9 cellular contexts compared by ENCODE assay signal in genomic region chr5:110371725-110372041, GRCh38.
DNase-seq lines count a peak whose midpoint lies in the region; ATAC-seq lines count a peak whose summit lies in the region.
"Had no signal": no experiment of that assay in that cellular context is flagged by ENCODE, and none has a peak within 500 bp of the region (broad histone marks: within the 10 kb centered on the region; RNA-seq: fewer than 3 reads in every experiment).

No MANE protein-coding gene starts in this region.

- peak overlapping the region in 1 of 2 donors; percentile 62 for H3K4me3 Mint-ChIP-seq in stimulated activated naive B cell treated with anti-CD40 and anti-IgM and Interleukin-4, amounts not matched to agents 10 μg/mL and 1 μg/mL and 100 μg/mL, for 72 hours
- no peak overlapping the region for H3K4me3 Mint-ChIP-seq in activated CD4-positive, alpha-beta T cell treated with anti-CD3 and anti-CD28 coated beads, Interleukin-2, amount 10 ng/mL, durations not matched to agents 24 days and 14 days

- H3K36me3 Mint-ChIP-seq in stimulated activated naive B cell treated with anti-CD40 and anti-IgM and Interleukin-4, amounts not matched to agents 10 μg/mL and 1 μg/mL and 100 μg/mL, for 72 hours: no peaks in the 10 kb centered on the region
- no peaks in the 10 kb centered on the region for H3K36me3 Mint-ChIP-seq in activated CD4-positive, alpha-beta T cell treated with anti-CD3 and anti-CD28 coated beads, Interleukin-2, amount 10 ng/mL, durations not matched to agents 24 days and 14 days (ENCODE audit: low read depth)

- intact Hi-C loops in activated CD4-positive, alpha-beta T cell treated with anti-CD3 and anti-CD28 coated beads, Interleukin-2, amount 10 ng/mL, durations not matched to agents 24 days and 14 days (cut with micrococcal nuclease): no loop called here

- peak; percentile 74 for DNase-seq in KBM-7
- peak; percentile 21 for DNase-seq in stimulated activated naive B cell treated with anti-CD40 and anti-IgM and Interleukin-4, amounts not matched to agents 10 μg/mL and 1 μg/mL and 100 μg/mL, for 72 hours
- no peak for DNase-seq in activated CD4-positive, alpha-beta T cell treated with anti-CD3 and anti-CD28 coated beads, Interleukin-2, amount 10 ng/mL, durations not matched to agents 24 days and 14 days
- DNase-seq in dermis blood vessel endothelial cell: no peak
- no peak for DNase-seq in NCI-H2196 treated with DMSO at 0.1 percent for 48 hours (lab: John Stamatoyannopoulos, UW; ENCODE audit: unreplicated experiment)
- DNase-seq: NCI-H510A, pancreas had no signal

- H3K9me3 Mint-ChIP-seq in stimulated activated naive B cell treated with anti-CD40 and anti-IgM and Interleukin-4, amounts not matched to agents 10 μg/mL and 1 μg/mL and 100 μg/mL, for 72 hours: no peaks in the 10 kb centered on the region
- H3K9me3 Mint-ChIP-seq in activated CD4-positive, alpha-beta T cell treated with anti-CD3 and anti-CD28 coated beads, Interleukin-2, amount 10 ng/mL, durations not matched to agents 24 days and 14 days: no peaks in the 10 kb centered on the region

- in situ Hi-C loops in KBM-7 (cut with MboI; ENCODE audit: low pct_unique_long_range_greater_than_20kb, low sequenced_read_pairs): no loop called here

- peaks cover 11 to 18% of the 10 kb centered on the region in 2 donors for H3K4me1 Mint-ChIP-seq in stimulated activated naive B cell treated with anti-CD40 and anti-IgM and Interleukin-4, amounts not matched to agents 10 μg/mL and 1 μg/mL and 100 μg/mL, for 72 hours
- no peaks in the 10 kb centered on the region for H3K4me1 Mint-ChIP-seq in activated CD4-positive, alpha-beta T cell treated with anti-CD3 and anti-CD28 coated beads, Interleukin-2, amount 10 ng/mL, durations not matched to agents 24 days and 14 days

- no peaks in the 10 kb centered on the region for H3K27me3 Mint-ChIP-seq in stimulated activated naive B cell treated with anti-CD40 and anti-IgM and Interleukin-4, amounts not matched to agents 10 μg/mL and 1 μg/mL and 100 μg/mL, for 72 hours
- H3K27me3 Mint-ChIP-seq in activated CD4-positive, alpha-beta T cell treated with anti-CD3 and anti-CD28 coated beads, Interleukin-2, amount 10 ng/mL, durations not matched to agents 24 days and 14 days: no peaks in the 10 kb centered on the region

- ATAC-seq in GM19328 (IDR thresholded peaks at IDR 0.05; ENCODE audit: unreplicated experiment) (peak; percentile 72), HG02852 (IDR thresholded peaks at IDR 0.05; ENCODE audit: unreplicated experiment) (peak; percentile 87)
- ATAC-seq in stimulated activated naive B cell treated with anti-CD40 and anti-IgM and Interleukin-4, amounts not matched to agents 10 μg/mL and 1 μg/mL and 100 μg/mL, for 72 hours (replicated peaks): peak; percentile 96 to 98
- ATAC-seq: pancreas had no signal

- H3K27ac Mint-ChIP-seq in stimulated activated naive B cell treated with anti-CD40 and anti-IgM and Interleukin-4, amounts not matched to agents 10 μg/mL and 1 μg/mL and 100 μg/mL, for 72 hours: peak overlapping the region; percentile 93
- no peak overlapping the region for H3K27ac Mint-ChIP-seq in activated CD4-positive, alpha-beta T cell treated with anti-CD3 and anti-CD28 coated beads, Interleukin-2, amount 10 ng/mL, durations not matched to agents 24 days and 14 days

Comparison
In these comparisons a context has a peak if more than half of its experiments do, and no peak if none do; other contexts are left out.
1. DNase-seq: peak in KBM-7 (single experiment) and stimulated activated naive B cell treated with anti-CD40 and anti-IgM and Interleukin-4, amounts not matched to agents 10 μg/mL and 1 μg/mL and 100 μg/mL, for 72 hours (single experiment); none in activated CD4-positive, alpha-beta T cell treated with anti-CD3 and anti-CD28 coated beads, Interleukin-2, amount 10 ng/mL, durations not matched to agents 24 days and 14 days (single experiment), dermis blood vessel endothelial cell (single experiment) and NCI-H2196 treated with DMSO at 0.1 percent for 48 hours (single experiment).
2. Peak in every context shown above with its lines, with median percentiles within 50 percentile points of each other: ATAC-seq.